In the genomic region with DNA sequence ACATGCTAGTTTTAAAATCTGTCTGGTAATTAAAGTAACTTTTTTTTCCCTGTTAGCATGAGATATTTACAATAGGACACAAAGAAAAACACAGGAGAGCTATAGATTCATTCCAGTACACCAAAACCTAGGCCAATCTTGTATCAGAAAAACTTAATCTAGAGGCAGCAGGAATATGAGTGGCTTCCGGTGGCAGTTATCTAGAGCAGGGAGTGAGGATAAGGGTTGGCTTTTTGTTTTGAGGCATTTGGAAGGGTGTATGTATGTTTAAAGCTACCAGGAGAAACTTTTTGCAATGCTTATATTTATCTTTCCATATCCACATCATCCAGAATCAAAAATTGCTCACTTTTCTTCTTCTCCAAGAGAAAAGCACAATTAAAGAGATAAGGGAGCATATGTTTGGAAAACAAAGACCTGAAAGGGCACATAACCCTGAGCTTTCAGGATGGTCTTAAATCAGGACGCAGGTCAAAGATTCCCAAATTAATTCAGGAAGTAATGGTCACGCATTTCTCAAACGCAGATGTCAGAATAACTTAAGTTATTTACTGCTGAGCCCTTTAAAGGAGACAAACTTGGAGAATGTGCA, we compare ENCODE assay signal across 1 cellular context.
A peak's percentile ranks its signal among the peaks of the same experiment; 100 is the strongest.
TF ChIP-seq lines count a peak whose summit lies in the region.

No MANE protein-coding gene starts in this region.

TF ChIP-seq in K562, 482 proteins besides CTCF, POLR2A, EP300 and RAD21 (continued from another document and continues in another):
- TF ChIP-seq MYC (IDR thresholded peaks at IDR 0.05; ENCODE audit: low read depth, low read length) (0 out of 2 replicates have a peak, but pooled peaks have one; percentile 0), MYC (CRISPR knock-in tag; IDR thresholded peaks at IDR 0.05; ENCODE audit: borderline replicate concordance, low read depth) (no peak), FOS (IDR thresholded peaks at IDR 0.05; ENCODE audit: extremely low read depth, insufficient read length) (no peak), CBFB (CRISPR knock-in tag; IDR thresholded peaks at IDR 0.05) (no peak), SNIP1 (IDR thresholded peaks at IDR 0.05; ENCODE audit: low read depth) (no peak), PREB (CRISPR knock-in tag; IDR thresholded peaks at IDR 0.05) (no peak), MLLT1 (IDR thresholded peaks at IDR 0.05) (peak in 1 of 2 experiments; percentile 53; a peak in 1 of 4 replicates), ZFX (CRISPR knock-in tag; IDR thresholded peaks at IDR 0.05) (no peak), CTBP1 (IDR thresholded peaks at IDR 0.05; ENCODE audit: borderline replicate concordance) (no peak), FOXJ2 (tag; IDR thresholded peaks at IDR 0.05) (no peak), SPI1 (IDR thresholded peaks at IDR 0.05; ENCODE audit: borderline replicate concordance, low read depth, low read length) (no peak), MECOM (CRISPR knock-in tag; IDR thresholded peaks at IDR 0.05) (no peak), ZNF224 (CRISPR knock-in tag; IDR thresholded peaks at IDR 0.05) (no peak), HNRNPL (IDR thresholded peaks at IDR 0.05; ENCODE audit: low read depth, low read length) (no peak), ETV6 (IDR thresholded peaks at IDR 0.05; ENCODE audit: borderline replicate concordance in 1 of 2, low read depth in 2 of 2, low read length in 1 of 2) (no peak), ETV6 (CRISPR knock-in tag; IDR thresholded peaks at IDR 0.05; ENCODE audit: borderline replicate concordance) (no peak), NR3C1 (CRISPR knock-in tag; IDR thresholded peaks at IDR 0.05) (no peak), BRF1 (IDR thresholded peaks at IDR 0.05; ENCODE audit: borderline replicate concordance, extremely low read depth, insufficient read length) (no peak), CEBPB (tag; IDR thresholded peaks at IDR 0.05) (no peak), ZNF184 (CRISPR knock-in tag; IDR thresholded peaks at IDR 0.05) (no peak), CBX5 (IDR thresholded peaks at IDR 0.05; ENCODE audit: borderline replicate concordance, low read depth) (no peak), CGGBP1 (CRISPR knock-in tag; IDR thresholded peaks at IDR 0.05) (no peak), RBM17 (IDR thresholded peaks at IDR 0.05; ENCODE audit: borderline replicate concordance, low read depth, low read length) (no peak), ATF4 (CRISPR knock-in tag; IDR thresholded peaks at IDR 0.05) (0 out of 2 replicates have a peak, but pooled peaks have one; percentile 17), KDM1A (IDR thresholded peaks at IDR 0.05) (peak; percentile 45 to 67), JUN (IDR thresholded peaks at IDR 0.05; ENCODE audit: borderline replicate concordance, low read depth, low read length) (no peak), JUN (CRISPR knock-in tag; IDR thresholded peaks at IDR 0.05; ENCODE audit: borderline replicate concordance) (no peak), ZNF696 (CRISPR knock-in tag; conservative IDR thresholded peaks at IDR 0.05) (no peak), TCF15 (CRISPR knock-in tag; IDR thresholded peaks at IDR 0.05) (no peak), ETV5 (CRISPR knock-in tag; IDR thresholded peaks at IDR 0.05; ENCODE audit: low read depth) (peak; percentile 89), RBFOX2 (IDR thresholded peaks at IDR 0.05; ENCODE audit: low read depth, low read length) (peak; percentile 53), JUND (IDR thresholded peaks at IDR 0.05; ENCODE audit: borderline replicate concordance, low read depth, low read length) (peak; percentile 10; the same call in 1 of the 2 replicates), JUND (tag; IDR thresholded peaks at IDR 0.05; ENCODE audit: borderline replicate concordance, low read depth, low read length) (peak; percentile 33; the same call in 1 of the 3 replicates), CHD4 (IDR thresholded peaks at IDR 0.05; ENCODE audit: insufficient read depth, insufficient replicate concordance, low read depth, low read length, poor library complexity, severe bottlenecking) (no peak), ZFPM2 (CRISPR knock-in tag; IDR thresholded peaks at IDR 0.05) (no peak), ZFP1 (CRISPR knock-in tag; IDR thresholded peaks at IDR 0.05) (no peak), HIVEP1 (CRISPR knock-in tag; IDR thresholded peaks at IDR 0.05) (no peak), PHTF2 (CRISPR knock-in tag; IDR thresholded peaks at IDR 0.05) (no peak)
- TF ChIP-seq, protein P1, sequence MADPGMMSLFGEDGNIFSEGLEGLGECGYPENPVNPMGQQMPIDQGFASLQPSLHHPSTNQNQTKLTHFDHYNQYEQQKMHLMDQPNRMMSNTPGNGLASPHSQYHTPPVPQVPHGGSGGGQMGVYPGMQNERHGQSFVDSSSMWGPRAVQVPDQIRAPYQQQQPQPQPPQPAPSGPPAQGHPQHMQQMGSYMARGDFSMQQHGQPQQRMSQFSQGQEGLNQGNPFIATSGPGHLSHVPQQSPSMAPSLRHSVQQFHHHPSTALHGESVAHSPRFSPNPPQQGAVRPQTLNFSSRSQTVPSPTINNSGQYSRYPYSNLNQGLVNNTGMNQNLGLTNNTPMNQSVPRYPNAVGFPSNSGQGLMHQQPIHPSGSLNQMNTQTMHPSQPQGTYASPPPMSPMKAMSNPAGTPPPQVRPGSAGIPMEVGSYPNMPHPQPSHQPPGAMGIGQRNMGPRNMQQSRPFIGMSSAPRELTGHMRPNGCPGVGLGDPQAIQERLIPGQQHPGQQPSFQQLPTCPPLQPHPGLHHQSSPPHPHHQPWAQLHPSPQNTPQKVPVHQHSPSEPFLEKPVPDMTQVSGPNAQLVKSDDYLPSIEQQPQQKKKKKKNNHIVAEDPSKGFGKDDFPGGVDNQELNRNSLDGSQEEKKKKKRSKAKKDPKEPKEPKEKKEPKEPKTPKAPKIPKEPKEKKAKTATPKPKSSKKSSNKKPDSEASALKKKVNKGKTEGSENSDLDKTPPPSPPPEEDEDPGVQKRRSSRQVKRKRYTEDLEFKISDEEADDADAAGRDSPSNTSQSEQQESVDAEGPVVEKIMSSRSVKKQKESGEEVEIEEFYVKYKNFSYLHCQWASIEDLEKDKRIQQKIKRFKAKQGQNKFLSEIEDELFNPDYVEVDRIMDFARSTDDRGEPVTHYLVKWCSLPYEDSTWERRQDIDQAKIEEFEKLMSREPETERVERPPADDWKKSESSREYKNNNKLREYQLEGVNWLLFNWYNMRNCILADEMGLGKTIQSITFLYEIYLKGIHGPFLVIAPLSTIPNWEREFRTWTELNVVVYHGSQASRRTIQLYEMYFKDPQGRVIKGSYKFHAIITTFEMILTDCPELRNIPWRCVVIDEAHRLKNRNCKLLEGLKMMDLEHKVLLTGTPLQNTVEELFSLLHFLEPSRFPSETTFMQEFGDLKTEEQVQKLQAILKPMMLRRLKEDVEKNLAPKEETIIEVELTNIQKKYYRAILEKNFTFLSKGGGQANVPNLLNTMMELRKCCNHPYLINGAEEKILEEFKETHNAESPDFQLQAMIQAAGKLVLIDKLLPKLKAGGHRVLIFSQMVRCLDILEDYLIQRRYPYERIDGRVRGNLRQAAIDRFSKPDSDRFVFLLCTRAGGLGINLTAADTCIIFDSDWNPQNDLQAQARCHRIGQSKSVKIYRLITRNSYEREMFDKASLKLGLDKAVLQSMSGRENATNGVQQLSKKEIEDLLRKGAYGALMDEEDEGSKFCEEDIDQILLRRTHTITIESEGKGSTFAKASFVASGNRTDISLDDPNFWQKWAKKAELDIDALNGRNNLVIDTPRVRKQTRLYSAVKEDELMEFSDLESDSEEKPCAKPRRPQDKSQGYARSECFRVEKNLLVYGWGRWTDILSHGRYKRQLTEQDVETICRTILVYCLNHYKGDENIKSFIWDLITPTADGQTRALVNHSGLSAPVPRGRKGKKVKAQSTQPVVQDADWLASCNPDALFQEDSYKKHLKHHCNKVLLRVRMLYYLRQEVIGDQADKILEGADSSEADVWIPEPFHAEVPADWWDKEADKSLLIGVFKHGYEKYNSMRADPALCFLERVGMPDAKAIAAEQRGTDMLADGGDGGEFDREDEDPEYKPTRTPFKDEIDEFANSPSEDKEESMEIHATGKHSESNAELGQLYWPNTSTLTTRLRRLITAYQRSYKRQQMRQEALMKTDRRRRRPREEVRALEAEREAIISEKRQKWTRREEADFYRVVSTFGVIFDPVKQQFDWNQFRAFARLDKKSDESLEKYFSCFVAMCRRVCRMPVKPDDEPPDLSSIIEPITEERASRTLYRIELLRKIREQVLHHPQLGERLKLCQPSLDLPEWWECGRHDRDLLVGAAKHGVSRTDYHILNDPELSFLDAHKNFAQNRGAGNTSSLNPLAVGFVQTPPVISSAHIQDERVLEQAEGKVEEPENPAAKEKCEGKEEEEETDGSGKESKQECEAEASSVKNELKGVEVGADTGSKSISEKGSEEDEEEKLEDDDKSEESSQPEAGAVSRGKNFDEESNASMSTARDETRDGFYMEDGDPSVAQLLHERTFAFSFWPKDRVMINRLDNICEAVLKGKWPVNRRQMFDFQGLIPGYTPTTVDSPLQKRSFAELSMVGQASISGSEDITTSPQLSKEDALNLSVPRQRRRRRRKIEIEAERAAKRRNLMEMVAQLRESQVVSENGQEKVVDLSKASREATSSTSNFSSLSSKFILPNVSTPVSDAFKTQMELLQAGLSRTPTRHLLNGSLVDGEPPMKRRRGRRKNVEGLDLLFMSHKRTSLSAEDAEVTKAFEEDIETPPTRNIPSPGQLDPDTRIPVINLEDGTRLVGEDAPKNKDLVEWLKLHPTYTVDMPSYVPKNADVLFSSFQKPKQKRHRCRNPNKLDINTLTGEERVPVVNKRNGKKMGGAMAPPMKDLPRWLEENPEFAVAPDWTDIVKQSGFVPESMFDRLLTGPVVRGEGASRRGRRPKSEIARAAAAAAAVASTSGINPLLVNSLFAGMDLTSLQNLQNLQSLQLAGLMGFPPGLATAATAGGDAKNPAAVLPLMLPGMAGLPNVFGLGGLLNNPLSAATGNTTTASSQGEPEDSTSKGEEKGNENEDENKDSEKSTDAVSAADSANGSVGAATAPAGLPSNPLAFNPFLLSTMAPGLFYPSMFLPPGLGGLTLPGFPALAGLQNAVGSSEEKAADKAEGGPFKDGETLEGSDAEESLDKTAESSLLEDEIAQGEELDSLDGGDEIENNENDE (IDR thresholded peaks at IDR 0.05; ENCODE audit: low read depth, low read length) = no peak
- TF ChIP-seq, protein P2, sequence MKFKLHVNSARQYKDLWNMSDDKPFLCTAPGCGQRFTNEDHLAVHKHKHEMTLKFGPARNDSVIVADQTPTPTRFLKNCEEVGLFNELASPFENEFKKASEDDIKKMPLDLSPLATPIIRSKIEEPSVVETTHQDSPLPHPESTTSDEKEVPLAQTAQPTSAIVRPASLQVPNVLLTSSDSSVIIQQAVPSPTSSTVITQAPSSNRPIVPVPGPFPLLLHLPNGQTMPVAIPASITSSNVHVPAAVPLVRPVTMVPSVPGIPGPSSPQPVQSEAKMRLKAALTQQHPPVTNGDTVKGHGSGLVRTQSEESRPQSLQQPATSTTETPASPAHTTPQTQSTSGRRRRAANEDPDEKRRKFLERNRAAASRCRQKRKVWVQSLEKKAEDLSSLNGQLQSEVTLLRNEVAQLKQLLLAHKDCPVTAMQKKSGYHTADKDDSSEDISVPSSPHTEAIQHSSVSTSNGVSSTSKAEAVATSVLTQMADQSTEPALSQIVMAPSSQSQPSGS (CRISPR knock-in tag; IDR thresholded peaks at IDR 0.05) = no peak
- TF ChIP-seq, protein P3, sequence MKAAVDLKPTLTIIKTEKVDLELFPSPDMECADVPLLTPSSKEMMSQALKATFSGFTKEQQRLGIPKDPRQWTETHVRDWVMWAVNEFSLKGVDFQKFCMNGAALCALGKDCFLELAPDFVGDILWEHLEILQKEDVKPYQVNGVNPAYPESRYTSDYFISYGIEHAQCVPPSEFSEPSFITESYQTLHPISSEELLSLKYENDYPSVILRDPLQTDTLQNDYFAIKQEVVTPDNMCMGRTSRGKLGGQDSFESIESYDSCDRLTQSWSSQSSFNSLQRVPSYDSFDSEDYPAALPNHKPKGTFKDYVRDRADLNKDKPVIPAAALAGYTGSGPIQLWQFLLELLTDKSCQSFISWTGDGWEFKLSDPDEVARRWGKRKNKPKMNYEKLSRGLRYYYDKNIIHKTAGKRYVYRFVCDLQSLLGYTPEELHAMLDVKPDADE (conservative IDR thresholded peaks at IDR 0.05; ENCODE audit: control insufficient read depth, low read depth, low read length) = no peak
- TF ChIP-seq, protein P4, sequence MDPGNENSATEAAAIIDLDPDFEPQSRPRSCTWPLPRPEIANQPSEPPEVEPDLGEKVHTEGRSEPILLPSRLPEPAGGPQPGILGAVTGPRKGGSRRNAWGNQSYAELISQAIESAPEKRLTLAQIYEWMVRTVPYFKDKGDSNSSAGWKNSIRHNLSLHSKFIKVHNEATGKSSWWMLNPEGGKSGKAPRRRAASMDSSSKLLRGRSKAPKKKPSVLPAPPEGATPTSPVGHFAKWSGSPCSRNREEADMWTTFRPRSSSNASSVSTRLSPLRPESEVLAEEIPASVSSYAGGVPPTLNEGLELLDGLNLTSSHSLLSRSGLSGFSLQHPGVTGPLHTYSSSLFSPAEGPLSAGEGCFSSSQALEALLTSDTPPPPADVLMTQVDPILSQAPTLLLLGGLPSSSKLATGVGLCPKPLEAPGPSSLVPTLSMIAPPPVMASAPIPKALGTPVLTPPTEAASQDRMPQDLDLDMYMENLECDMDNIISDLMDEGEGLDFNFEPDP (CRISPR knock-in tag; IDR thresholded peaks at IDR 0.05) = no peak
